In the genomic region with DNA sequence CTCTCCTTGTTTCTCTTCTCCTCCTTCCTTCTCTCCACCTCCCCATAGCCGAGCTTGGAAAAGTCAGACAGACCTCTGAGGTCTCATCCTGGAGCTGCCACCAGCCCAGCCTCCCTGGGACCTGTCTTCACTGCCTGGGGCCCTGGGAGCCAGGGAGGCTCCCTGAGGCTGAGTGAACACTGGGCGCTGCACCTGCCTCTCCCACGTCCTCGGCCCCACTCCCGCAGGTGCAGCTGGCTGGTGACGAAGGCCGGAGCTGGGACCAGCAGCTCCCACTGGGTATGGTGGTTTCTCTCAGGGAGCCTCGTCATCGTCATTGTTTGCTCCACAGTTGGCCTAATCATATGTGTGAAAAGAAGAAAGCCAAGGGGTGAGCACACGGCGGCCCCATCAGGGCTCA, we compare ENCODE assay signal across 26 cellular contexts. TPM values are rescaled to one million over a fixed set of nuclear protein-coding genes. Genes with fewer than 3 reads are reported as not detected.
DNase-seq lines count a peak whose midpoint lies in the region; ATAC-seq and FAIRE-seq lines count a peak whose summit lies in the region.
"Had no signal": no experiment of that assay in that cellular context is flagged by ENCODE, and none has a peak within 500 bp of the region (broad histone marks: within the 10 kb centered on the region; RNA-seq: fewer than 3 reads in every experiment).

No MANE protein-coding gene starts in this region.

- H3K27me3 ChIP-seq in H7 (ENCODE audit: control insufficient read depth, insufficient read depth, low read length) (no peaks in the 10 kb centered on the region), small intestine (ENCODE audit: control insufficient read depth in 2 of 2, insufficient read depth in 2 of 2, low read length in 2 of 2) (no peaks in the 10 kb centered on the region)

- no peak for FAIRE-seq in small intestine (lab: Jason Lieb, UNC)
- FAIRE-seq: astrocyte, keratinocyte had no signal

- no peak overlapping the region for H3K27ac ChIP-seq in small intestine (ENCODE audit: low read depth in 1 of 2, low read length in 1 of 2)
- H3K27ac ChIP-seq: esophagus squamous epithelium, gastroesophageal sphincter, KMS-11, parathyroid adenoma, SK-N-MC, tibial artery had no signal

- peak overlapping the region; percentile 31 to 69 for H3K27ac Mint-ChIP-seq in activated naive CD4-positive, alpha-beta T cell treated with anti-CD3 and anti-CD28 coated beads, Interleukin-2, amount 50 U/mL, for 72 hours
- H3K27ac Mint-ChIP-seq in dendritic cell treated with granulocyte-macrophage colony-stimulating factor and Interleukin-4, amounts not matched to agents 40 ng/mL and 50 ng/mL, for 4 days, result peak overlapping the region; percentile 1
- peak overlapping the region; percentile 71 for H3K27ac Mint-ChIP-seq in stimulated activated effector memory CD8-positive, alpha-beta T cell treated with anti-CD3 and anti-CD28 coated beads, Interleukin-12 subunit alpha, Interleukin-12 subunit beta, amount 100 ng/mL, for 72 hours

- intact Hi-C loops in dendritic cell treated with granulocyte-macrophage colony-stimulating factor and Interleukin-4, amounts not matched to agents 40 ng/mL and 50 ng/mL, for 4 days (cut with micrococcal nuclease), result no loop called here

- H3K4me3 ChIP-seq in H7 (ENCODE audit: insufficient read depth, low read depth, low read length) (no peak overlapping the region), small intestine (ENCODE audit: low read depth in 1 of 2, low read length in 2 of 2) (no peak overlapping the region)
- H3K4me3 ChIP-seq: esophagus squamous epithelium, gastroesophageal sphincter, SK-N-MC, tibial artery had no signal

- H3K4me3 Mint-ChIP-seq in dendritic cell treated with granulocyte-macrophage colony-stimulating factor and Interleukin-4, amounts not matched to agents 40 ng/mL and 50 ng/mL, for 4 days, result no peak overlapping the region
- peak overlapping the region; percentile 10 for H3K4me3 Mint-ChIP-seq in stimulated activated effector memory CD8-positive, alpha-beta T cell treated with anti-CD3 and anti-CD28 coated beads, Interleukin-12 subunit alpha, Interleukin-12 subunit beta, amount 100 ng/mL, for 72 hours

- H3K36me3 Mint-ChIP-seq in activated naive CD4-positive, alpha-beta T cell treated with anti-CD3 and anti-CD28 coated beads, Interleukin-2, amount 50 U/mL, for 72 hours, result peaks cover 5 to 7% of the 10 kb centered on the region in 2 donors
- peaks cover 87% of the 10 kb centered on the region for H3K36me3 Mint-ChIP-seq in dendritic cell treated with granulocyte-macrophage colony-stimulating factor and Interleukin-4, amounts not matched to agents 40 ng/mL and 50 ng/mL, for 4 days (ENCODE audit: low read depth)
- peaks cover 74% of the 10 kb centered on the region for H3K36me3 Mint-ChIP-seq in stimulated activated effector memory CD8-positive, alpha-beta T cell treated with anti-CD3 and anti-CD28 coated beads, Interleukin-12 subunit alpha, Interleukin-12 subunit beta, amount 100 ng/mL, for 72 hours

- no peak for DNase-seq in activated naive CD4-positive, alpha-beta T cell treated with anti-CD3 and anti-CD28 coated beads, Interleukin-2, amount 50 U/mL, for 72 hours (ENCODE audit: low spot score in 2 of 2)
- DNase-seq in activated naive CD4-positive, alpha-beta T cell treated with Interleukin-2 at 50 U/mL for 16 hours, result no peak
- DNase-seq in H7, result peak; percentile 50
- DNase-seq in stimulated activated effector memory CD8-positive, alpha-beta T cell treated with anti-CD3 and anti-CD28 coated beads, Interleukin-12 subunit alpha, Interleukin-12 subunit beta, amount 100 ng/mL, for 72 hours (ENCODE audit: low spot score in 2 of 2), result no peak
- DNase-seq in small intestine, result no peak
- DNase-seq: activated gamma-delta T cell; cerebellar nuclear complex; effector memory CD4-positive, alpha-beta T cell; esophagus squamous epithelium; HCEC 1CT; NCI-H2081; stimulated activated naive CD4-positive, alpha-beta T cell; T1000; tibial artery had no signal

- peaks cover 61% of the 10 kb centered on the region for H3K4me1 Mint-ChIP-seq in dendritic cell treated with granulocyte-macrophage colony-stimulating factor and Interleukin-4, amounts not matched to agents 40 ng/mL and 50 ng/mL, for 4 days (ENCODE audit: low read depth)
- H3K4me1 Mint-ChIP-seq in stimulated activated effector memory CD8-positive, alpha-beta T cell treated with anti-CD3 and anti-CD28 coated beads, Interleukin-12 subunit alpha, Interleukin-12 subunit beta, amount 100 ng/mL, for 72 hours, result peaks cover 65% of the 10 kb centered on the region

- no peaks in the 10 kb centered on the region for H3K9me3 Mint-ChIP-seq in activated naive CD4-positive, alpha-beta T cell treated with anti-CD3 and anti-CD28 coated beads, Interleukin-2, amount 50 U/mL, for 72 hours
- H3K9me3 Mint-ChIP-seq in dendritic cell treated with granulocyte-macrophage colony-stimulating factor and Interleukin-4, amounts not matched to agents 40 ng/mL and 50 ng/mL, for 4 days, result no peaks in the 10 kb centered on the region
- no peaks in the 10 kb centered on the region for H3K9me3 Mint-ChIP-seq in stimulated activated effector memory CD8-positive, alpha-beta T cell treated with anti-CD3 and anti-CD28 coated beads, Interleukin-12 subunit alpha, Interleukin-12 subunit beta, amount 100 ng/mL, for 72 hours

- no peak for ATAC-seq in activated naive CD4-positive, alpha-beta T cell treated with anti-CD3 and anti-CD28 coated beads, Interleukin-2, amount 50 U/mL, for 72 hours
- no peak for ATAC-seq in stimulated activated effector memory CD8-positive, alpha-beta T cell treated with anti-CD3 and anti-CD28 coated beads, Interleukin-12 subunit alpha, Interleukin-12 subunit beta, amount 100 ng/mL, for 72 hours
- ATAC-seq in GM19397 (IDR thresholded peaks at IDR 0.05; ENCODE audit: unreplicated experiment), result no peak
- ATAC-seq: gastroesophageal sphincter had no signal

- no peaks in the 10 kb centered on the region for H3K9me3 ChIP-seq in small intestine (ENCODE audit: control insufficient read depth, low read depth)
- H3K9me3 ChIP-seq: esophagus squamous epithelium, gastroesophageal sphincter, tibial artery had no signal

- WGBS in small intestine, 3 donors, result 52 to 76% (median 73%) methylated on average over 11 of the region's 11 CpGs

- no peaks in the 10 kb centered on the region for H3K36me3 ChIP-seq in H7 (replicated peaks; ENCODE audit: control insufficient read depth, insufficient read depth, low read length)
- peaks cover 8 to 16% of the 10 kb centered on the region in 2 donors for H3K36me3 ChIP-seq in small intestine (ENCODE audit: control insufficient read depth in 2 of 2, insufficient read depth in 2 of 2, low read length in 2 of 2)

- H3K4me1 ChIP-seq in small intestine (ENCODE audit: control insufficient read depth in 2 of 2, insufficient read depth in 1 of 2, low read depth in 1 of 2, low read length in 1 of 2), result peaks cover 0 to 5% of the 10 kb centered on the region in 2 donors

- H3K27me3 Mint-ChIP-seq in dendritic cell treated with granulocyte-macrophage colony-stimulating factor and Interleukin-4, amounts not matched to agents 40 ng/mL and 50 ng/mL, for 4 days, result no peaks in the 10 kb centered on the region

RNA-seq across cellular contexts. Expression of a gene that starts 5.3 kb away (rescaled TPM):
- total RNA-seq in activated naive CD4-positive, alpha-beta T cell treated with anti-CD3 and anti-CD28 coated beads, Interleukin-2, amount 50 U/mL, for 72 hours, result 100 to 1,000 TPM; 124 to 183 TPM
- total RNA-seq in H7 (2014; rRNA removed; shearing (Covaris generic)), result 0.07 and 0.55 TPM in 2 replicates
- polyA plus RNA-seq in small intestine, result 100 to 1,000 TPM; 164 to 398 (median 333) TPM

RNA-seq across cellular contexts. Expression of a gene that starts 25.1 kb away (rescaled TPM):
- 10 to 100 TPM; 34.7 to 38.8 TPM for total RNA-seq in activated naive CD4-positive, alpha-beta T cell treated with anti-CD3 and anti-CD28 coated beads, Interleukin-2, amount 50 U/mL, for 72 hours
- 62.9 and 83.5 TPM in 2 replicates for total RNA-seq in H7 (2014; rRNA removed; shearing (Covaris generic))
- 10 to 100 TPM; 28.9 to 48.1 (median 46.3) TPM for polyA plus RNA-seq in small intestine

RNA-seq across cellular contexts. Expression of a gene that starts 31.4 kb away (rescaled TPM):
- total RNA-seq in activated naive CD4-positive, alpha-beta T cell treated with anti-CD3 and anti-CD28 coated beads, Interleukin-2, amount 50 U/mL, for 72 hours, result under 1 TPM in 1 of 2 donors, not detected in 1; 0.19 TPM
- 0.07 and 0.33 TPM in 2 replicates for total RNA-seq in H7 (2014; rRNA removed; shearing (Covaris generic))
- under 1 TPM in 1 of 3 donors, not detected in 2; 0.30 TPM for polyA plus RNA-seq in small intestine
- total RNA-seq: astrocyte, gastroesophageal sphincter, HT1080, lung microvascular endothelial cell, NCI-H460, RPMI7951 had no signal

RNA-seq across cellular contexts. Expression of a gene that starts 35.0 kb away (rescaled TPM):
- 10 to 100 TPM; 45.7 to 79.7 TPM for total RNA-seq in activated naive CD4-positive, alpha-beta T cell treated with anti-CD3 and anti-CD28 coated beads, Interleukin-2, amount 50 U/mL, for 72 hours
- total RNA-seq in H7 (2014; rRNA removed; shearing (Covaris generic)), result 62.5 and 79.0 TPM in 2 replicates
- polyA plus RNA-seq in small intestine, result 10 to 100 TPM; 14.8 to 21.7 (median 18.9) TPM

Comparison
In these comparisons a context has a peak if more than half of its experiments do, and no peak if none do; other contexts are left out.
1. H3K27ac Mint-ChIP-seq: peak in every context shown above with its lines; median percentile 71 in stimulated activated effector memory CD8-positive, alpha-beta T cell treated with anti-CD3 and anti-CD28 coated beads, Interleukin-12 subunit alpha, Interleukin-12 subunit beta, amount 100 ng/mL, for 72 hours; 50 in activated naive CD4-positive, alpha-beta T cell treated with anti-CD3 and anti-CD28 coated beads, Interleukin-2, amount 50 U/mL, for 72 hours; 1 in dendritic cell treated with granulocyte-macrophage colony-stimulating factor and Interleukin-4, amounts not matched to agents 40 ng/mL and 50 ng/mL, for 4 days.
2. RNA of a gene that starts 5.3 kb away (total RNA-seq): 124 to 183 TPM in activated naive CD4-positive, alpha-beta T cell treated with anti-CD3 and anti-CD28 coated beads, Interleukin-2, amount 50 U/mL, for 72 hours; 0.07 to 0.55 TPM in H7; every median in the first group is over 10 times any median in the second.